In the genomic region with DNA sequence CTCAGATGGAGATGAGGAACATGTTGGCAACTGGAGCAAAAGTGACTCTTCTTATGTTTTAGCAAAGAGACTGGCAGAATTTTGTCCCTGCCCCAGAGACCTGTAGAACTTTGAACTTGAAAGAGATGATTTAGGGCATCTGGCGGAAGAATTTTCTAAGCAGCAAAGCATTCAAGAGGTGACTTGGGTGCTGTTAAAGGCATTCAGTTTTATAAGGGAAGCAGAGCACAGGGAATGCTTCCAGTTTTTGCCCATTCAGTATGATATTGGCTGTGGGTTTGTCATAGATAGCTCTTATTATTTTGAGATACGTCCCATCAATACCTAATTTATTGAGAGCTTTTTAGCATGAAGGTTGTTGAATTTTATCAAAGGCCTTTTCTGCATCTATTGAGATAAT, we compare ENCODE assay signal across 4 cellular contexts. TPM values are rescaled to one million over a fixed set of nuclear protein-coding genes. Genes with fewer than 3 reads are reported as not detected.
"Had no signal": no experiment of that assay in that cellular context is flagged by ENCODE, and none has a peak within 500 bp of the region (broad histone marks: within the 10 kb centered on the region; RNA-seq: fewer than 3 reads in every experiment).

No MANE protein-coding gene starts in this region.

RNA-seq across cellular contexts. Expression of gene PEG3, which starts 11.8 kb away (rescaled TPM):
- total RNA-seq: LHCN-M2, MCF 10A had no signal

RNA-seq across cellular contexts. Expression of gene ZIM2, which starts 11.8 kb away (rescaled TPM):
- total RNA-seq: LHCN-M2, M059J, MCF 10A, NCI-H460 had no signal
